Comparison of ENCODE assay signal across 3 cellular contexts in the genomic region with DNA sequence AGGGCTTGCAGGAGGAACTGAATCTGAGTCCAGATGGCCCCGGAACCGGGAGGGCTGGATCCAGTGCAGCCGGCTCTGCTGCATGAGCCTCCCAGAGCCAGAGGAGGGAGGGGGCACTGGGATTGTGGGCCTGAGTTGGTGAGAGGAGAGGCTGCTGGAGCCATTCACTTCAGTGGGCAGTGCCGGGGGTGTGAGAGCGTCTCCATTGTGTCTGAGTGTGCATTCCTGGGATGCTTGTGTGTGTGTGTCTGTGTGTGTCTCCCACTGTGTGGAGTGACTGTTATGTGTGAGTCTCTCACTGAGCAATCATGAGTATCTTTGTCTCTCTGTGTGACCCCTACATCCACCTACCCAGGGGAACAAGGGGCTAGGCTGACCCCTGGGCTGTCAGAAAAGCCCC. TPM values are rescaled to one million over a fixed set of nuclear protein-coding genes. Genes with fewer than 3 reads are reported as not detected.
"Had no signal": no experiment of that assay in that cellular context is flagged by ENCODE, and none has a peak within 500 bp of the region (broad histone marks: within the 10 kb centered on the region; RNA-seq: fewer than 3 reads in every experiment).

No MANE protein-coding gene starts in this region.

RNA-seq across cellular contexts. Expression of gene GRAP, which starts 17.0 kb away (rescaled TPM):
- total RNA-seq: bronchial epithelial cell, fibroblast of lung, fibroblast of villous mesenchyme had no signal
